ENCODE assay signal across 16 cellular contexts in genomic region chr3:124017502-124017901, GRCh38. TPM values are rescaled to one million over a fixed set of nuclear protein-coding genes. Genes with fewer than 3 reads are reported as not detected.
"Had no signal": no experiment of that assay in that cellular context is flagged by ENCODE, and none has a peak within 500 bp of the region (broad histone marks: within the 10 kb centered on the region; RNA-seq: fewer than 3 reads in every experiment).

No MANE protein-coding gene starts in this region.

RNA-seq across cellular contexts. Expression of gene ROPN1, which starts 25.6 kb away (rescaled TPM):
- total RNA-seq: activated B cell treated with CpG ODN at 0.5 μM for 24 hours; activated CD4-positive, alpha-beta T cell treated with anti-CD3 and anti-CD28 coated beads for 36 hours; activated naive CD4-positive, alpha-beta T cell treated with anti-CD3 and anti-CD28 coated beads, Interleukin-2, amount 50 U/mL, for 72 hours; activated T-helper 17 cell treated with anti-CD3 and anti-CD28 coated beads, Interleukin-2, amount 50 U/mL, for 72 hours; aorta; bronchial epithelial cell; endodermal cell; gastrocnemius medialis; lung; mesenteric fat pad; naive thymus-derived CD4-positive, alpha-beta T cell; omental fat pad; posterior vena cava; renal cortical epithelial cell; temporal lobe; vagina had no signal
